In the genomic region with DNA sequence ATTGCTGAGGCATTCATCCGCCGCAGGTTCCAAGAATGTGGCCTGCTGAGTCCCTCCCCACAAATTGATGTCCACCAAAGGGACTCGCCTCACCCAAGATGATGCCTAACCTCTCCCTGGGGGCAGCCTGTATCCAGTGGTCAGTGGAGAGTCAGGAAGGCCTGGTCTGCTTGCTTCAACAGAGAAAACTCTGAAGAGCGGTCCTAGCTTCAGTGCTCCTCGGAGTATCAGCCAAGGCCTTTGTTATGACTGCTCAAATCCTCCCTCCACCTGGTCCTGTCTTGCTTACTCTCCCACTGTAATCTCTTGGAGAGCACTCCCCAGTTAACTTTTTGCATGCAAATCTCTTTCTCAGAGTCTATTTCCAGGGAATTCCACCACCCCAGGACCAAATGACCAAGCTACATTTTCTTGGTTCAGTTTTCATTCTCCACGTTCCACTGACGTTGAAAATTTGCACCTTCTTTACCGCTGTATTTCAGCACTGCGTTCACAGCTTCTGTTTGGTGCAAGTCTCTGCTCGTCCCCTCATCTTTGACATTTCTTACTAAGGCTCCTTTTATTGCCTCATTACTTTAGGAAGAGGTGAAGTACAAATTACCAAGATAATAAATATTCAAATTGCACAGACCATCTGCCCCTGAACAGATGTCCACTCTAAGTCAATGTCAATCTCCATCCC, we compare ENCODE assay signal across 12 cellular contexts. TPM values are rescaled to one million over a fixed set of nuclear protein-coding genes. Genes with fewer than 3 reads are reported as not detected.
DNase-seq lines count a peak whose midpoint lies in the region; ATAC-seq, FAIRE-seq and TF ChIP-seq lines count a peak whose summit lies in the region.
"Had no signal": no experiment of that assay in that cellular context is flagged by ENCODE, and none has a peak within 500 bp of the region (broad histone marks: within the 10 kb centered on the region; RNA-seq: fewer than 3 reads in every experiment).

No MANE protein-coding gene starts in this region.

- H3K27me3 ChIP-seq in NT2/D1 (ENCODE audit: insufficient read depth, insufficient read length): no peaks in the 10 kb centered on the region
- H3K27me3 ChIP-seq in spleen (replicated peaks in 1 of 7): no peaks in the 10 kb centered on the region

- H3K9ac ChIP-seq in NT2/D1 (ENCODE audit: insufficient read length, low read depth): no peak overlapping the region

- H3K36me3 ChIP-seq in NT2/D1 (ENCODE audit: insufficient read depth, insufficient read length, low read length) (no peaks in the 10 kb centered on the region), spleen (peaks cover 0 to 9% (median 0%) of the 10 kb centered on the region in 6 donors)

- peaks cover 5% of the 10 kb centered on the region for H3K4me1 ChIP-seq in NT2/D1 (ENCODE audit: insufficient read depth, insufficient read length)
- peaks cover 13 to 93% (median 58%) of the 10 kb centered on the region in 6 donors for H3K4me1 ChIP-seq in spleen

- no peak for ATAC-seq in activated T-cell treated with anti-CD3 and anti-CD28 coated beads, Interleukin-2, amount 50 U/mL, for 4 hours

- H3K4me3 Mint-ChIP-seq in activated T-cell treated with anti-CD3 and anti-CD28 coated beads, Interleukin-2, amount 50 U/mL, for 4 hours: peak overlapping the region; percentile 48
- H3K4me3 Mint-ChIP-seq: nephron had no signal

- H3K4me1 Mint-ChIP-seq in activated T-cell treated with anti-CD3 and anti-CD28 coated beads, Interleukin-2, amount 50 U/mL, for 4 hours (ENCODE audit: low read depth): peaks cover 72% of the 10 kb centered on the region

- no peaks in the 10 kb centered on the region for H3K9me3 Mint-ChIP-seq in activated T-cell treated with anti-CD3 and anti-CD28 coated beads, Interleukin-2, amount 50 U/mL, for 4 hours

- H3K27ac ChIP-seq in coronary artery (peak overlapping the region in 1 of 2 donors; percentile 0), spleen (peak overlapping the region in 7 of 8 donors; percentile 79 to 89 (median 83))

- no peak for DNase-seq in activated T-cell treated with anti-CD3 and anti-CD28 coated beads, Interleukin-2, amount 50 U/mL, for 4 hours
- DNase-seq in activated T-cell treated with anti-CD3 and anti-CD28 coated beads for 4 hours: no peak
- DNase-seq in NT2/D1 (ENCODE audit: low read depth, low spot score): peak; percentile 20
- DNase-seq in coronary artery (ENCODE audit: low spot score): peak; percentile 52
- peak; percentile 63 for DNase-seq in spleen
- DNase-seq in GM12892 (ENCODE audit: insufficient read length): no peak
- DNase-seq in DMS153 (lab: John Stamatoyannopoulos, UW): no peak
- DNase-seq in C1 segment of cervical spinal cord (lab: John Stamatoyannopoulos, UW): no peak
- DNase-seq: aorta, GOT3, NCI-H446 had no signal

- 66 to 87% (median 83%) methylated on average over 10 of the region's 10 CpGs for WGBS in spleen, 5 donors

- intact Hi-C loops in spleen (cut with DNase I; ENCODE audit: low total_unique reads): no loop called here

- H3K4me3 ChIP-seq in NT2/D1 (ENCODE audit: insufficient read length, low read depth) (no peak overlapping the region), coronary artery (no peak overlapping the region), spleen (peak overlapping the region in 1 of 8 donors; percentile 1)

- peaks cover 6% of the 10 kb centered on the region; the same call in 1 of the 2 replicates for H3K9me3 ChIP-seq in NT2/D1 (ENCODE audit: insufficient read depth, low read length)
- no peaks in the 10 kb centered on the region for H3K9me3 ChIP-seq in spleen

- peaks cover 11% of the 10 kb centered on the region for H3K36me3 Mint-ChIP-seq in activated T-cell treated with anti-CD3 and anti-CD28 coated beads, Interleukin-2, amount 50 U/mL, for 4 hours (ENCODE audit: insufficient read depth)

- no peak for TF ChIP-seq CTCF in coronary artery (IDR thresholded peaks at IDR 0.05)
- no peak for TF ChIP-seq CTCF in spleen (IDR thresholded peaks at IDR 0.05 in 8 of 11, conservative IDR thresholded peaks at IDR 0.05 in 3 of 11)

- H3K27me3 Mint-ChIP-seq in activated T-cell treated with anti-CD3 and anti-CD28 coated beads, Interleukin-2, amount 50 U/mL, for 4 hours (ENCODE audit: low read depth): no peaks in the 10 kb centered on the region

- no peak for TF ChIP-seq POLR2A in spleen (IDR thresholded peaks at IDR 0.05)
- no peak for TF ChIP-seq POLR2A in GM12892 (IDR thresholded peaks at IDR 0.05; ENCODE audit: low read depth, low read length)

- FAIRE-seq in GM12892 (lab: Jason Lieb, UNC): no peak

RNA-seq across cellular contexts. Expression of a gene that starts 22.3 kb away (rescaled TPM):
- total RNA-seq in activated T-cell treated with anti-CD3 and anti-CD28 coated beads, Interleukin-2, amount 50 U/mL, for 4 hours: 10 to 100 TPM; 19.1 to 23.2 (median 21.3) TPM
- total RNA-seq in spleen: 10 to 100 TPM; 42.4 to 92.0 (median 48.6) TPM
- polyA plus RNA-seq in spleen: 10 to 100 TPM; 27.6 to 38.3 (median 32.8) TPM
- polyA plus RNA-seq in GM12892 (2012; ENCODE audit: missing spikeins): 6.5 TPM

Comparison
In these comparisons a context has a peak if more than half of its experiments do, and no peak if none do; other contexts are left out.
1. DNase-seq: peak in NT2/D1 (single experiment), coronary artery (single experiment) and spleen (single experiment); none in activated T-cell treated with anti-CD3 and anti-CD28 coated beads, Interleukin-2, amount 50 U/mL, for 4 hours (single experiment), activated T-cell treated with anti-CD3 and anti-CD28 coated beads for 4 hours (single experiment), GM12892 (single experiment), DMS153 (single experiment) and C1 segment of cervical spinal cord (0 of 14).